8 cellular contexts compared by ENCODE assay signal in genomic region chr22:50525991-50526848, GRCh38. TPM values are rescaled to one million over a fixed set of nuclear protein-coding genes. Genes with fewer than 3 reads are reported as not detected.
A peak's percentile ranks its signal among the peaks of the same experiment; 100 is the strongest.
DNase-seq lines count a peak whose midpoint lies in the region; ATAC-seq and TF ChIP-seq lines count a peak whose summit lies in the region.

No MANE protein-coding gene starts in this region.

- H3K4me2 ChIP-seq in fibroblast of lung (ENCODE audit: extremely low read depth, insufficient read depth, low read length): peak overlapping the region; percentile 81

- H3K4me3 Mint-ChIP-seq in activated T-helper 1 cell treated with anti-CD3 and anti-CD28 coated beads, Interleukin-12 subunit alpha, Interleukin-12 subunit beta, Interleukin-2, Interleukin-4 antibody, amounts not matched to agents 30 ng/mL and 10 ng/mL and 1 ng/mL, durations not matched to agents 14 hours and 24 hours and 36 hours: peak overlapping the region; percentile 83
- H3K4me3 Mint-ChIP-seq in natural killer cell: peak overlapping the region; percentile 90
- H3K4me3 Mint-ChIP-seq in stimulated activated naive CD8-positive, alpha-beta T cell treated with anti-CD3 and anti-CD28 coated beads, Interleukin-15, amount 100 ng/mL, for 72 hours: peak overlapping the region; percentile 95 to 100

- peaks cover 34% of the 10 kb centered on the region for H3K4me1 Mint-ChIP-seq in activated T-helper 1 cell treated with anti-CD3 and anti-CD28 coated beads, Interleukin-12 subunit alpha, Interleukin-12 subunit beta, Interleukin-2, Interleukin-4 antibody, amounts not matched to agents 30 ng/mL and 10 ng/mL and 1 ng/mL, durations not matched to agents 14 hours and 24 hours and 36 hours (ENCODE audit: low read depth)
- H3K4me1 Mint-ChIP-seq in natural killer cell: peaks cover 26 to 38% of the 10 kb centered on the region in 2 donors
- peaks cover 58% of the 10 kb centered on the region for H3K4me1 Mint-ChIP-seq in stimulated activated naive CD8-positive, alpha-beta T cell treated with anti-CD3 and anti-CD28 coated beads, Interleukin-15, amount 100 ng/mL, for 72 hours

- no TSS peak for BruUV-seq in Panc1 (replicated peaks; lab: Mats Ljungman, UMichigan)

- H3K27ac ChIP-seq in Panc1 (ENCODE audit: low read length): peak overlapping the region; percentile 79; the same call in 1 of the 2 replicates
- peak overlapping the region; percentile 71 for H3K27ac ChIP-seq in fibroblast of lung (ENCODE audit: insufficient read depth, low read length)

- peak; percentile 71 for DNase-seq in COR-L47 (lab: John Stamatoyannopoulos, UW)
- DNase-seq in Panc1 (ENCODE audit: low read depth, low spot score): no peak
- peak; percentile 85 for DNase-seq in activated T-helper 1 cell treated with anti-CD3 and anti-CD28 coated beads, Interleukin-12 subunit alpha, Interleukin-12 subunit beta, Interleukin-2, Interleukin-4 antibody, amounts not matched to agents 30 ng/mL and 10 ng/mL and 1 ng/mL, durations not matched to agents 14 hours and 24 hours and 36 hours (ENCODE audit: low spot score)
- DNase-seq in fibroblast of lung (ENCODE audit: low read depth in 2 of 2): peak; percentile 69 to 72
- DNase-seq in natural killer cell: peak; percentile 79
- DNase-seq in stimulated activated naive CD8-positive, alpha-beta T cell treated with anti-CD3 and anti-CD28 coated beads, Interleukin-15, amount 100 ng/mL, for 72 hours: peak; percentile 93 to 94

- ATAC-seq in GM19452 (IDR thresholded peaks at IDR 0.05; ENCODE audit: unreplicated experiment) (peak; percentile 21), HG03571 (IDR thresholded peaks at IDR 0.05; ENCODE audit: unreplicated experiment) (peak; percentile 27), Panc1 (peak; percentile 37), natural killer cell (peak; percentile 46 to 61 (median 52))
- peak; percentile 58 for ATAC-seq in stimulated activated naive CD8-positive, alpha-beta T cell treated with anti-CD3 and anti-CD28 coated beads, Interleukin-15, amount 100 ng/mL, for 72 hours

- H3K27me3 ChIP-seq in Panc1 (ENCODE audit: control insufficient read depth, insufficient read depth, low read length) (no peaks in the 10 kb centered on the region), fibroblast of lung (ENCODE audit: control insufficient read depth, insufficient read depth, low read length) (peaks cover 9% of the 10 kb centered on the region)

- H3K27ac Mint-ChIP-seq in activated T-helper 1 cell treated with anti-CD3 and anti-CD28 coated beads, Interleukin-12 subunit alpha, Interleukin-12 subunit beta, Interleukin-2, Interleukin-4 antibody, amounts not matched to agents 30 ng/mL and 10 ng/mL and 1 ng/mL, durations not matched to agents 14 hours and 24 hours and 36 hours: peak overlapping the region; percentile 86
- H3K27ac Mint-ChIP-seq in natural killer cell: peak overlapping the region; percentile 84 to 91
- H3K27ac Mint-ChIP-seq in stimulated activated naive CD8-positive, alpha-beta T cell treated with anti-CD3 and anti-CD28 coated beads, Interleukin-15, amount 100 ng/mL, for 72 hours: peak overlapping the region; percentile 89 to 95

- in situ Hi-C loops in Panc1 (cut with HindIII; ENCODE audit: low pct_unique_long_range_greater_than_20kb, low sequenced_read_pairs): no loop called here

- TF ChIP-seq CTCF in Panc1 (IDR thresholded peaks at IDR 0.05): peak; percentile 82
- TF ChIP-seq CTCF in fibroblast of lung (conservative IDR thresholded peaks at IDR 0.05 in 1 of 2, IDR thresholded peaks at IDR 0.05 in 1 of 2; ENCODE audit: low read depth in 1 of 2, low read length in 2 of 2): peak; percentile 15 to 51
- TF ChIP-seq CTCF in natural killer cell (IDR thresholded peaks at IDR 0.05): peak; percentile 84

- peak overlapping the region; percentile 17 for H2AFZ ChIP-seq in fibroblast of lung (ENCODE audit: low read length)

- H3K4me1 ChIP-seq in Panc1 (ENCODE audit: control insufficient read depth, insufficient read depth, low read length): peaks cover 4% of the 10 kb centered on the region
- H3K4me1 ChIP-seq in fibroblast of lung (ENCODE audit: control insufficient read depth, extremely low read depth, insufficient read depth, low read length): peaks cover 19% of the 10 kb centered on the region

- H3K27me3 Mint-ChIP-seq in activated T-helper 1 cell treated with anti-CD3 and anti-CD28 coated beads, Interleukin-12 subunit alpha, Interleukin-12 subunit beta, Interleukin-2, Interleukin-4 antibody, amounts not matched to agents 30 ng/mL and 10 ng/mL and 1 ng/mL, durations not matched to agents 14 hours and 24 hours and 36 hours (ENCODE audit: insufficient read depth): no peaks in the 10 kb centered on the region
- H3K27me3 Mint-ChIP-seq in natural killer cell (ENCODE audit: low read depth in 2 of 2): peaks cover 0 to 5% of the 10 kb centered on the region in 2 donors
- H3K27me3 Mint-ChIP-seq in stimulated activated naive CD8-positive, alpha-beta T cell treated with anti-CD3 and anti-CD28 coated beads, Interleukin-15, amount 100 ng/mL, for 72 hours: no peaks in the 10 kb centered on the region

- peaks cover 9% of the 10 kb centered on the region for H3K36me3 Mint-ChIP-seq in activated T-helper 1 cell treated with anti-CD3 and anti-CD28 coated beads, Interleukin-12 subunit alpha, Interleukin-12 subunit beta, Interleukin-2, Interleukin-4 antibody, amounts not matched to agents 30 ng/mL and 10 ng/mL and 1 ng/mL, durations not matched to agents 14 hours and 24 hours and 36 hours (ENCODE audit: low read depth)
- no peaks in the 10 kb centered on the region for H3K36me3 Mint-ChIP-seq in natural killer cell

- peak overlapping the region; percentile 84 for H3K9ac ChIP-seq in fibroblast of lung (ENCODE audit: insufficient read depth, low read length)

- peaks cover 18% of the 10 kb centered on the region for H3K79me2 ChIP-seq in fibroblast of lung (ENCODE audit: control insufficient read depth, insufficient read depth, low read length)

- intact Hi-C loops in Panc1 (cut with micrococcal nuclease; ENCODE audit: unreplicated experiment) (no loop called here), natural killer cell (cut with micrococcal nuclease) (loop anchor here (1.0 to 5.0 kb wide), 2 partner anchors 18 to 36 kb away; partner anchors contain the start of genes NCAPH2 and SYCE3)
- intact Hi-C loops in activated T-helper 1 cell treated with anti-CD3 and anti-CD28 coated beads, Interleukin-12 subunit alpha, Interleukin-12 subunit beta, Interleukin-2, Interleukin-4 antibody, amounts not matched to agents 30 ng/mL and 10 ng/mL and 1 ng/mL, durations not matched to agents 14 hours and 24 hours and 36 hours (cut with micrococcal nuclease): loop anchor here (1.0 kb wide), 5 partner anchors 13 to 95 kb away; partner anchors contain the start of genes CHKB, NCAPH2 and SBF1

- no peaks in the 10 kb centered on the region for H4K20me1 ChIP-seq in fibroblast of lung (ENCODE audit: control insufficient read depth, extremely low read depth, insufficient read depth, low read length)

- POLR2A ChIA-PET in Panc1 (lab: Charles Lee): interaction anchor here (0.6 kb wide), 1 partner anchor 173 kb away, joined by 3 read pairs; no protein-coding TSS in a partner anchor

- H3K36me3 ChIP-seq in Panc1 (ENCODE audit: control insufficient read depth, insufficient read depth, low read length) (no peaks in the 10 kb centered on the region; the same call in 1 of the 2 replicates), fibroblast of lung (ENCODE audit: control insufficient read depth, insufficient read depth, low read length) (peaks cover 16% of the 10 kb centered on the region)

- H3K4me3 ChIP-seq in Panc1 (ENCODE audit: low read depth in 2 of 2, low read length in 2 of 2): peak overlapping the region; percentile 65 to 69
- H3K4me3 ChIP-seq in fibroblast of lung (replicated peaks in 1 of 4; ENCODE audit: control extremely low read depth in 1 of 4, insufficient read depth in 1 of 4, low read depth in 3 of 4, low read length in 4 of 4): peak overlapping the region; percentile 53 to 82 (median 58)

- no peaks in the 10 kb centered on the region for H3K9me3 Mint-ChIP-seq in activated T-helper 1 cell treated with anti-CD3 and anti-CD28 coated beads, Interleukin-12 subunit alpha, Interleukin-12 subunit beta, Interleukin-2, Interleukin-4 antibody, amounts not matched to agents 30 ng/mL and 10 ng/mL and 1 ng/mL, durations not matched to agents 14 hours and 24 hours and 36 hours
- no peaks in the 10 kb centered on the region for H3K9me3 Mint-ChIP-seq in natural killer cell
- no peaks in the 10 kb centered on the region for H3K9me3 Mint-ChIP-seq in stimulated activated naive CD8-positive, alpha-beta T cell treated with anti-CD3 and anti-CD28 coated beads, Interleukin-15, amount 100 ng/mL, for 72 hours

- CTCF ChIA-PET in Panc1 (lab: Charles Lee): interaction anchor here (0.8 to 1.4 kb wide), 4 partner anchors 9 to 94 kb away, joined by 3 to 12 read pairs (median 10); partner anchors contain the start of genes LMF2 and NCAPH2

- H3K9me3 ChIP-seq in Panc1 (ENCODE audit: control insufficient read depth, insufficient read depth, low read depth, low read length): no peaks in the 10 kb centered on the region
- H3K9me3 ChIP-seq in fibroblast of lung (ENCODE audit: control insufficient read depth, insufficient read depth, low read depth, low read length): no peaks in the 10 kb centered on the region

RNA-seq across cellular contexts. Expression of gene SCO2, which starts 0.8 kb away (rescaled TPM):
- 14.2 TPM for total RNA-seq in Panc1 (2021; ENCODE audit: unreplicated experiment)
- polyA plus RNA-seq in Panc1 (2012; ENCODE audit: insufficient read length): 14.0 TPM
- total RNA-seq in activated T-helper 1 cell treated with anti-CD3 and anti-CD28 coated beads, Interleukin-12 subunit alpha, Interleukin-12 subunit beta, Interleukin-2, Interleukin-4 antibody, amounts not matched to agents 30 ng/mL and 10 ng/mL and 1 ng/mL, durations not matched to agents 14 hours and 24 hours and 36 hours: 8.7 and 14.8 TPM in 2 replicates
- 3.1 and 3.6 TPM in 2 replicates for total RNA-seq in fibroblast of lung
- polyA plus RNA-seq in fibroblast of lung: 0.42 and 0.66 TPM in 2 replicates
- polyA plus RNA-seq in fibroblast of lung (2012): 1.1 and 1.8 TPM in 2 replicates
- 0.96 TPM in 1 of 2 replicates, not detected in the other for polyA minus RNA-seq in fibroblast of lung (ENCODE audit: low replicate concordance)
- total RNA-seq in natural killer cell: 10 to 100 TPM in 1 of 3 donors, 1 to 10 TPM in 2; 2.8 to 13.5 (median 8.4) TPM

RNA-seq across cellular contexts. Expression of gene TYMP, which starts 3.6 kb away (rescaled TPM):
- total RNA-seq in Panc1 (2021; ENCODE audit: unreplicated experiment) (56.0 TPM), fibroblast of lung (40.1 and 40.8 TPM in 2 replicates), natural killer cell (10 to 100 TPM; 17.7 to 44.6 (median 32.4) TPM)
- polyA plus RNA-seq in Panc1 (2012; ENCODE audit: insufficient read length): 99.6 TPM
- 57.2 and 59.9 TPM in 2 replicates for total RNA-seq in activated T-helper 1 cell treated with anti-CD3 and anti-CD28 coated beads, Interleukin-12 subunit alpha, Interleukin-12 subunit beta, Interleukin-2, Interleukin-4 antibody, amounts not matched to agents 30 ng/mL and 10 ng/mL and 1 ng/mL, durations not matched to agents 14 hours and 24 hours and 36 hours
- 2.3 and 3.7 TPM in 2 replicates for polyA plus RNA-seq in fibroblast of lung
- polyA plus RNA-seq in fibroblast of lung (2012): 5.9 and 8.0 TPM in 2 replicates
- 2.9 and 4.9 TPM in 2 replicates for polyA minus RNA-seq in fibroblast of lung (ENCODE audit: low replicate concordance)

RNA-seq across cellular contexts. Expression of gene NCAPH2, which starts 18.2 kb away (rescaled TPM):
- total RNA-seq in Panc1 (2021; ENCODE audit: unreplicated experiment) (55.6 TPM), fibroblast of lung (18.3 and 20.0 TPM in 2 replicates), natural killer cell (100 to 1,000 TPM in 2 of 3 donors, 10 to 100 TPM in 1; 94.5 to 106 (median 104) TPM)
- polyA plus RNA-seq in Panc1 (2012; ENCODE audit: insufficient read length): 44.9 TPM
- total RNA-seq in activated T-helper 1 cell treated with anti-CD3 and anti-CD28 coated beads, Interleukin-12 subunit alpha, Interleukin-12 subunit beta, Interleukin-2, Interleukin-4 antibody, amounts not matched to agents 30 ng/mL and 10 ng/mL and 1 ng/mL, durations not matched to agents 14 hours and 24 hours and 36 hours: 133 and 134 TPM in 2 replicates
- polyA plus RNA-seq in fibroblast of lung: 12.0 and 23.1 TPM in 2 replicates
- polyA plus RNA-seq in fibroblast of lung (2012): 18.8 and 45.4 TPM in 2 replicates
- 32.4 and 47.7 TPM in 2 replicates for polyA minus RNA-seq in fibroblast of lung (ENCODE audit: low replicate concordance)

RNA-seq across cellular contexts. Expression of gene LMF2, which starts 18.7 kb away (rescaled TPM):
- 54.2 TPM for total RNA-seq in Panc1 (2021; ENCODE audit: unreplicated experiment)
- polyA plus RNA-seq in Panc1 (2012; ENCODE audit: insufficient read length): 46.0 TPM
- total RNA-seq in activated T-helper 1 cell treated with anti-CD3 and anti-CD28 coated beads, Interleukin-12 subunit alpha, Interleukin-12 subunit beta, Interleukin-2, Interleukin-4 antibody, amounts not matched to agents 30 ng/mL and 10 ng/mL and 1 ng/mL, durations not matched to agents 14 hours and 24 hours and 36 hours: 79.5 and 81.2 TPM in 2 replicates
- total RNA-seq in fibroblast of lung: 25.9 and 37.8 TPM in 2 replicates
- 25.2 and 25.8 TPM in 2 replicates for polyA plus RNA-seq in fibroblast of lung
- polyA plus RNA-seq in fibroblast of lung (2012): 55.5 and 73.7 TPM in 2 replicates
- polyA minus RNA-seq in fibroblast of lung (ENCODE audit: low replicate concordance): 55.5 and 70.9 TPM in 2 replicates
- total RNA-seq in natural killer cell: 100 to 1,000 TPM; 114 to 129 (median 122) TPM

RNA-seq across cellular contexts. Expression of gene KLHDC7B, which starts 19.5 kb away (rescaled TPM):
- total RNA-seq in Panc1 (2021; ENCODE audit: unreplicated experiment) (1.8 TPM), fibroblast of lung (0.17 and 0.51 TPM in 2 replicates), natural killer cell (1 to 10 TPM; 2.4 to 6.9 (median 5.3) TPM)
- 0.65 TPM for polyA plus RNA-seq in Panc1 (2012; ENCODE audit: insufficient read length)
- total RNA-seq in activated T-helper 1 cell treated with anti-CD3 and anti-CD28 coated beads, Interleukin-12 subunit alpha, Interleukin-12 subunit beta, Interleukin-2, Interleukin-4 antibody, amounts not matched to agents 30 ng/mL and 10 ng/mL and 1 ng/mL, durations not matched to agents 14 hours and 24 hours and 36 hours: 5.5 TPM in 2 replicates
- polyA plus RNA-seq in fibroblast of lung: 0.02 TPM in 1 of 2 replicates, not detected in the other
- 0.02 and 0.05 TPM in 2 replicates for polyA plus RNA-seq in fibroblast of lung (2012)
- not detected in 2 replicates for polyA minus RNA-seq in fibroblast of lung (ENCODE audit: low replicate concordance)

Comparison
In these comparisons a context has a peak if more than half of its experiments do, and no peak if none do; other contexts are left out.
1. CTCF ChIP-seq: peak in every context shown above with its lines; median percentile 84 in natural killer cell; 82 in Panc1; 33 in fibroblast of lung.